33 cellular contexts compared by ENCODE assay signal in the genomic region with DNA sequence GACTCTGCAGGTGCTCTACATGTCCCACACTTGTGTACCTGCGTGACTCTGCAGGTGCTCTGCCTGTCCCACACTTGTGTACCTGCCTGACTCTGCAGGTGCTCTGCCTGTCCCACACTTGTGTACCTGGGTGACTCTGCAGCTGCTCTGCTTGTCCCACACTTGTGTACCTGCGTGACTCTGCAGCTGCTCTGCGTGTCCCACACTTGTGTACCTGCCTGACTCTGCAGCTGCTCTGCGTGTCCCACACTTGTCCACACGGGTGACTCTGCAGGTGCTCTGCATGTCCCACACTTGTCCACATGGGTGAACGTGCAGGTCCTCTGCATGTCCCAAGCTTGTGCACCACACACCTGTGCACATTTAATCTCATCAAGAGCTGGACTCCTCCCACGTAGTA.
"Had no signal": no experiment of that assay in that cellular context is flagged by ENCODE, and none has a peak within 500 bp of the region (broad histone marks: within the 10 kb centered on the region; RNA-seq: fewer than 3 reads in every experiment).

No MANE protein-coding gene starts in this region.

- FAIRE-seq: astrocyte, TTC549 had no signal

- H3K36me3 ChIP-seq: adrenal gland, brain microvascular endothelial cell, breast epithelium, cardiac muscle cell had no signal

- H3K27me3 ChIP-seq: adrenal gland, body of pancreas, brain microvascular endothelial cell, cardiac muscle cell had no signal

- H3K9me3 ChIP-seq: adrenal gland, body of pancreas had no signal

- H3K4me3 ChIP-seq: adrenal gland, body of pancreas, breast epithelium, cardiac muscle cell had no signal

- DNase-seq: activated B cell treated with CpG ODN at 0.5 μM for 24 hours; activated CD4-positive, alpha-beta memory T cell treated with anti-CD3 and anti-CD28 coated beads for 36 hours; activated CD4-positive, alpha-beta T cell treated with anti-CD3 and anti-CD28 coated beads for 4 hours; activated CD4-positive, alpha-beta T cell treated with anti-CD3 and anti-CD28 coated beads, Interleukin-2, amount 10 ng/mL, durations not matched to agents 24 days and 14 days; activated CD4-positive, alpha-beta T cell treated with anti-CD3 and anti-CD28 coated beads, Interleukin-2, amount 50 U/mL, for 1 hour; activated CD4-positive, alpha-beta T cell treated with anti-CD3 and anti-CD28 coated beads, Interleukin-2, amount 50 U/mL, for 4 hours; activated CD4-positive, CD25-positive, alpha-beta regulatory T cell treated with anti-CD3 and anti-CD28 coated beads, Interleukin-2, amount 50 U/mL, for 72 hours; activated CD8-positive, alpha-beta memory T cell treated with anti-CD3 and anti-CD28 coated beads, Interleukin-2, amount 50 U/mL, for 4 hours; activated CD8-positive, alpha-beta T cell treated with anti-CD3 and anti-CD28 coated beads for 36 hours; activated effector memory CD4-positive, alpha-beta T cell treated with anti-CD3 and anti-CD28 coated beads, Interleukin-2, amount 50 U/mL, for 16 hours; activated gamma-delta T cell treated with Interleukin-2 at 50 U/mL for 16 hours; activated naive CD4-positive, alpha-beta T cell; activated naive CD4-positive, alpha-beta T cell treated with anti-CD3 and anti-CD28 coated beads for 36 hours; activated naive CD4-positive, alpha-beta T cell treated with anti-CD3 and anti-CD28 coated beads, Interleukin-2, amount 50 U/mL, for 16 hours; activated naive CD8-positive, alpha-beta T cell treated with anti-CD3 and anti-CD28 coated beads for 36 hours; activated T-cell treated with anti-CD3 and anti-CD28 coated beads for 4 hours; activated T-cell treated with anti-CD3 and anti-CD28 coated beads, Interleukin-2, amount 50 U/mL, for 1 hour; activated T-cell treated with anti-CD3 and anti-CD28 coated beads, Interleukin-2, amount 50 U/mL, for 4 hours; activated T-cell treated with anti-CD3 and anti-CD28 coated beads, Interleukin-2, amount 50 U/mL, for 72 hours; adrenal gland; amniotic stem cell; aorta; body of pancreas; brain microvascular endothelial cell; caudate nucleus; cerebellar nuclear complex; T-helper 1 cell; T-helper 2 cell; T-helper 9 cell had no signal

- H3K27ac ChIP-seq: adrenal gland, body of pancreas, brain microvascular endothelial cell, breast epithelium, cardiac muscle cell had no signal

- H3K4me1 ChIP-seq: adrenal gland, breast epithelium had no signal
